ENCODE assay signal across 9 cellular contexts in genomic region chr16:9033125-9033830, GRCh38. TPM values are rescaled to one million over a fixed set of nuclear protein-coding genes. Genes with fewer than 3 reads are reported as not detected.
DNase-seq lines count a peak whose midpoint lies in the region; FAIRE-seq and TF ChIP-seq lines count a peak whose summit lies in the region.
"Had no signal": no experiment of that assay in that cellular context is flagged by ENCODE, and none has a peak within 500 bp of the region (broad histone marks: within the 10 kb centered on the region; RNA-seq: fewer than 3 reads in every experiment).

No MANE protein-coding gene starts in this region.

- TF ChIP-seq CTCF in keratinocyte (optimal IDR thresholded peaks at IDR 0.05 in 1 of 3, IDR thresholded peaks at IDR 0.05 in 1 of 3, conservative IDR thresholded peaks at IDR 0.05 in 1 of 3; ENCODE audit: extremely low read depth in 1 of 3, insufficient read depth in 2 of 3, low read length in 3 of 3) = peak; percentile 39 to 58 (median 56)

- H3K27ac Mint-ChIP-seq in activated T-cell treated with anti-CD3 and anti-CD28 coated beads, Interleukin-2, amount 50 U/mL, for 24 hours = no peak overlapping the region

- H3K27me3 ChIP-seq in adipocyte (replicated peaks; ENCODE audit: control insufficient read depth, insufficient read depth, low read length) = no peaks in the 10 kb centered on the region
- no peaks in the 10 kb centered on the region for H3K27me3 ChIP-seq in keratinocyte (ENCODE audit: control insufficient read depth, extremely low read depth, insufficient read depth, low read length)

- FAIRE-seq in keratinocyte (lab: Jason Lieb, UNC) = peak; percentile 56
- FAIRE-seq: TTC549 had no signal

- no peak overlapping the region for H2AFZ ChIP-seq in keratinocyte (ENCODE audit: control insufficient read depth, low read length)

- H3K9me3 Mint-ChIP-seq in activated T-cell treated with anti-CD3 and anti-CD28 coated beads, Interleukin-2, amount 50 U/mL, for 24 hours = no peaks in the 10 kb centered on the region

- TF ChIP-seq RAD21 in Ishikawa (IDR thresholded peaks at IDR 0.05; ENCODE audit: low read depth) = peak; percentile 34; the same call in 1 of the 2 replicates

- TF ChIP-seq EP300 in Ishikawa (IDR thresholded peaks at IDR 0.05; ENCODE audit: borderline replicate concordance) = no peak

- H3K27me3 Mint-ChIP-seq in activated T-cell treated with anti-CD3 and anti-CD28 coated beads, Interleukin-2, amount 50 U/mL, for 24 hours = peaks cover 2% of the 10 kb centered on the region

- H3K4me3 Mint-ChIP-seq in activated T-cell treated with anti-CD3 and anti-CD28 coated beads, Interleukin-2, amount 50 U/mL, for 24 hours = no peak overlapping the region

- H3K9me1 ChIP-seq in keratinocyte (ENCODE audit: control insufficient read depth, extremely low read depth, insufficient read depth, low read length) = no peaks in the 10 kb centered on the region

- dilution Hi-C loops in keratinocyte (cut with MboI; ENCODE audit: extremely low pct_ligation_motif_present, low sequenced_read_pairs) = no loop called here

- no peak overlapping the region for H3K27ac ChIP-seq in keratinocyte (ENCODE audit: control insufficient read depth, insufficient read depth, low read length)

- H3K4me1 ChIP-seq in adipocyte (ENCODE audit: control insufficient read depth, insufficient read depth, low read length) (no peaks in the 10 kb centered on the region), keratinocyte (ENCODE audit: control insufficient read depth, extremely low read depth, insufficient read depth, low read length) (no peaks in the 10 kb centered on the region)

- no peaks in the 10 kb centered on the region for H3K36me3 Mint-ChIP-seq in activated T-cell treated with anti-CD3 and anti-CD28 coated beads, Interleukin-2, amount 50 U/mL, for 24 hours (ENCODE audit: low read depth)

- no peaks in the 10 kb centered on the region for H3K79me2 ChIP-seq in keratinocyte (ENCODE audit: control insufficient read depth, insufficient read depth, low read length)

- H3K9ac ChIP-seq in adipocyte (ENCODE audit: low read length) (no peak overlapping the region), keratinocyte (ENCODE audit: control insufficient read depth, extremely low read depth, insufficient read depth, low read length) (no peak overlapping the region)

- H3K36me3 ChIP-seq in adipocyte (ENCODE audit: control insufficient read depth, insufficient read depth, low read length, severe bottlenecking) (no peaks in the 10 kb centered on the region), keratinocyte (ENCODE audit: control insufficient read depth in 2 of 2, extremely low read depth in 1 of 2, insufficient read depth in 2 of 2, low read length in 2 of 2) (no peaks in the 10 kb centered on the region)

- H3K4me2 ChIP-seq in keratinocyte (ENCODE audit: control insufficient read depth, extremely low read depth, insufficient read depth, low read depth, low read length) = no peak overlapping the region

- no peaks in the 10 kb centered on the region for H4K20me1 ChIP-seq in keratinocyte (ENCODE audit: control insufficient read depth, extremely low read depth, insufficient read depth, low read length)

- H3K4me3 ChIP-seq in adipocyte (ENCODE audit: low read length) (no peak overlapping the region), keratinocyte (ENCODE audit: control insufficient read depth in 2 of 3, extremely low read depth in 1 of 3, insufficient read depth in 2 of 3, low read depth in 1 of 3, low read length in 3 of 3) (no peak overlapping the region)

- H3K4me1 Mint-ChIP-seq in activated T-cell treated with anti-CD3 and anti-CD28 coated beads, Interleukin-2, amount 50 U/mL, for 24 hours (ENCODE audit: low read depth) = no peaks in the 10 kb centered on the region

- DNase-seq in EL = peak; percentile 65
- DNase-seq in adipocyte (ENCODE audit: low read depth) = peak; percentile 81
- DNase-seq in keratinocyte (ENCODE audit: low read depth, low spot score) = no peak
- no peak for DNase-seq in NCI-H128 (lab: John Stamatoyannopoulos, UW; ENCODE audit: unreplicated experiment)
- DNase-seq in activated T-cell treated with anti-CD3 and anti-CD28 coated beads, Interleukin-2, amount 50 U/mL, for 24 hours = no peak
- DNase-seq in NCI-H1105 (lab: John Stamatoyannopoulos, UW) = no peak
- DNase-seq in DMS79 (lab: John Stamatoyannopoulos, UW) = no peak

- H3K9me3 ChIP-seq in adipocyte (ENCODE audit: control insufficient read depth, low read length) (no peaks in the 10 kb centered on the region), keratinocyte (ENCODE audit: control insufficient read depth, low read depth, low read length) (no peaks in the 10 kb centered on the region)

TF ChIP-seq in Ishikawa, 13 proteins besides CTCF, POLR2A, EP300 and RAD21:
- TF ChIP-seq USF1 (IDR thresholded peaks at IDR 0.05) = no peak
- no peak for TF ChIP-seq ZBTB7A (IDR thresholded peaks at IDR 0.05; ENCODE audit: low read depth)
- no peak for TF ChIP-seq NFIC (IDR thresholded peaks at IDR 0.05)
- TF ChIP-seq EGR1 (IDR thresholded peaks at IDR 0.05) = no peak
- TF ChIP-seq, protein P1, sequence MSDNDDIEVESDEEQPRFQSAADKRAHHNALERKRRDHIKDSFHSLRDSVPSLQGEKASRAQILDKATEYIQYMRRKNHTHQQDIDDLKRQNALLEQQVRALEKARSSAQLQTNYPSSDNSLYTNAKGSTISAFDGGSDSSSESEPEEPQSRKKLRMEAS (IDR thresholded peaks at IDR 0.05) = no peak

RNA-seq across cellular contexts. Expression of gene HAPSTR1, which starts 58.2 kb away (rescaled TPM):
- 34.0 to 46.5 TPM (median 36.7 TPM) in 3 replicates for polyA plus RNA-seq in keratinocyte
- 35.9 TPM for polyA plus RNA-seq in keratinocyte (2011; ENCODE audit: low read depth)
- 32.7 and 52.5 TPM in 2 replicates for polyA plus RNA-seq in keratinocyte (2011; cell fraction: cytosol; rRNA removed)
- polyA plus RNA-seq in keratinocyte (2011; cell fraction: nucleus; rRNA removed) = 57.5 and 66.9 TPM in 2 replicates
- 36.2 and 43.6 TPM in 2 replicates for polyA plus RNA-seq in keratinocyte (2012; ENCODE audit: low replicate concordance)
- 38.3 to 71.0 TPM (median 45.7 TPM) in 3 replicates for polyA minus RNA-seq in keratinocyte
- polyA minus RNA-seq in keratinocyte (2011; cell fraction: cytosol; rRNA and poly(A)+ RNA removed) = 41.2 TPM
- 29.2 and 67.5 TPM in 2 replicates for polyA minus RNA-seq in keratinocyte (2011; cell fraction: nucleus; rRNA and poly(A)+ RNA removed)

Comparison
In these comparisons a context has a peak if more than half of its experiments do, and no peak if none do; other contexts are left out.
1. DNase-seq: peak in EL (single experiment) and adipocyte (single experiment); none in keratinocyte (single experiment), NCI-H128 (single experiment), activated T-cell treated with anti-CD3 and anti-CD28 coated beads, Interleukin-2, amount 50 U/mL, for 24 hours (single experiment), NCI-H1105 (single experiment) and DMS79 (single experiment).